Comparison of ENCODE assay signal across 2 cellular contexts in the genomic region with DNA sequence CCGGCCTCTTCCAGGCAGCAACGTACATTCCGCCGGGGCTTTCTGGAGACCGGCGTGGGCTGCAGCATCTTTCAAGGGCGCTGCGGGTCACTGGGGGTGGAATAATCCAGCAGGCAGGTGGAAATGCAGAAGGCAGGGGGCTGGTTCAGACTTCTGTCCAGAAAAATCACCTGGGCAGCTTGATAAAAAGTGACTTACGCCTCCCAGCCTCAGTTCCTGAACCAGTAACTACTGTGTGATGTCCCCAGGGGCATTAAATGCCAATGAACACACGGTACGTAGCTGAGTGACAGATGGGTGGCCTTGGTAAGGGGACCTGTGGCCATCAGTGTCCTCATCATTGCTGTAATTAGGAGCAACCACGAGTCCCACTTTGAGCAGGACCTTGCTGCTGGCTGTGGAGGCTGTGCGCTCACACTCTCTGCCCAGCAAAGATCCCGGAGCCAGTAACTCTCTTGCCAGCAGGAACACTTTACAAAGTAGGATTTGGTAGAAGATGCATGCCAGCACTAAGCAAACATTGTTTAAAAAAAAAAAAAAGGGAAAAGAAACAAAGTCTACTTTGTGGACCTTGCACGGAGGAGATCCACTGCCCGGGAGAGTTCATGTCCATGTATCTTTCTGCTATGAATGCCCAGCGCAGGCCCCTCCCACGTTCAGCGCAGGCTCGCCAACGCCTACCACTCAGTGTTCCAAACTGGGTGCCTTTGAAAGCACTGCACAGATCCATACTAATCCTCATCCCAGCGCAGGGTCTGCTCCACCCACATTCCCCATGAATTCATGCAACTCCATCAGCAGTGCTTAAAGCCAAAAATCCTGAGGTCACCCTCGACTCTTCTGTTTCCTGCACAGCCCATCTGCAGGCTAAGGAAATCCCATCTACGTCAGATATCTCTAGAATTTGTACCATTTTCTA.
TF ChIP-seq lines count a peak whose summit lies in the region.

No MANE protein-coding gene starts in this region.

TF ChIP-seq in GM23338, 12 proteins besides CTCF, POLR2A, EP300 and RAD21 (continued from another document and continues in another):
- TF ChIP-seq, protein P1, sequence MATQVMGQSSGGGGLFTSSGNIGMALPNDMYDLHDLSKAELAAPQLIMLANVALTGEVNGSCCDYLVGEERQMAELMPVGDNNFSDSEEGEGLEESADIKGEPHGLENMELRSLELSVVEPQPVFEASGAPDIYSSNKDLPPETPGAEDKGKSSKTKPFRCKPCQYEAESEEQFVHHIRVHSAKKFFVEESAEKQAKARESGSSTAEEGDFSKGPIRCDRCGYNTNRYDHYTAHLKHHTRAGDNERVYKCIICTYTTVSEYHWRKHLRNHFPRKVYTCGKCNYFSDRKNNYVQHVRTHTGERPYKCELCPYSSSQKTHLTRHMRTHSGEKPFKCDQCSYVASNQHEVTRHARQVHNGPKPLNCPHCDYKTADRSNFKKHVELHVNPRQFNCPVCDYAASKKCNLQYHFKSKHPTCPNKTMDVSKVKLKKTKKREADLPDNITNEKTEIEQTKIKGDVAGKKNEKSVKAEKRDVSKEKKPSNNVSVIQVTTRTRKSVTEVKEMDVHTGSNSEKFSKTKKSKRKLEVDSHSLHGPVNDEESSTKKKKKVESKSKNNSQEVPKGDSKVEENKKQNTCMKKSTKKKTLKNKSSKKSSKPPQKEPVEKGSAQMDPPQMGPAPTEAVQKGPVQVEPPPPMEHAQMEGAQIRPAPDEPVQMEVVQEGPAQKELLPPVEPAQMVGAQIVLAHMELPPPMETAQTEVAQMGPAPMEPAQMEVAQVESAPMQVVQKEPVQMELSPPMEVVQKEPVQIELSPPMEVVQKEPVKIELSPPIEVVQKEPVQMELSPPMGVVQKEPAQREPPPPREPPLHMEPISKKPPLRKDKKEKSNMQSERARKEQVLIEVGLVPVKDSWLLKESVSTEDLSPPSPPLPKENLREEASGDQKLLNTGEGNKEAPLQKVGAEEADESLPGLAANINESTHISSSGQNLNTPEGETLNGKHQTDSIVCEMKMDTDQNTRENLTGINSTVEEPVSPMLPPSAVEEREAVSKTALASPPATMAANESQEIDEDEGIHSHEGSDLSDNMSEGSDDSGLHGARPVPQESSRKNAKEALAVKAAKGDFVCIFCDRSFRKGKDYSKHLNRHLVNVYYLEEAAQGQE (IDR thresholded peaks at IDR 0.05; ENCODE audit: unreplicated experiment): no peak
- TF ChIP-seq POLR2AphosphoS5 (IDR thresholded peaks at IDR 0.05; ENCODE audit: low read depth): no peak
- TF ChIP-seq CREB1 (CRISPR knock-in tag; IDR thresholded peaks at IDR 0.05; ENCODE audit: low read depth): no peak
- TF ChIP-seq, protein P2, sequence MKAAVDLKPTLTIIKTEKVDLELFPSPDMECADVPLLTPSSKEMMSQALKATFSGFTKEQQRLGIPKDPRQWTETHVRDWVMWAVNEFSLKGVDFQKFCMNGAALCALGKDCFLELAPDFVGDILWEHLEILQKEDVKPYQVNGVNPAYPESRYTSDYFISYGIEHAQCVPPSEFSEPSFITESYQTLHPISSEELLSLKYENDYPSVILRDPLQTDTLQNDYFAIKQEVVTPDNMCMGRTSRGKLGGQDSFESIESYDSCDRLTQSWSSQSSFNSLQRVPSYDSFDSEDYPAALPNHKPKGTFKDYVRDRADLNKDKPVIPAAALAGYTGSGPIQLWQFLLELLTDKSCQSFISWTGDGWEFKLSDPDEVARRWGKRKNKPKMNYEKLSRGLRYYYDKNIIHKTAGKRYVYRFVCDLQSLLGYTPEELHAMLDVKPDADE (IDR thresholded peaks at IDR 0.05): no peak
- no peak for TF ChIP-seq NANOG (IDR thresholded peaks at IDR 0.05; ENCODE audit: borderline replicate concordance)
- TF ChIP-seq, protein P3, sequence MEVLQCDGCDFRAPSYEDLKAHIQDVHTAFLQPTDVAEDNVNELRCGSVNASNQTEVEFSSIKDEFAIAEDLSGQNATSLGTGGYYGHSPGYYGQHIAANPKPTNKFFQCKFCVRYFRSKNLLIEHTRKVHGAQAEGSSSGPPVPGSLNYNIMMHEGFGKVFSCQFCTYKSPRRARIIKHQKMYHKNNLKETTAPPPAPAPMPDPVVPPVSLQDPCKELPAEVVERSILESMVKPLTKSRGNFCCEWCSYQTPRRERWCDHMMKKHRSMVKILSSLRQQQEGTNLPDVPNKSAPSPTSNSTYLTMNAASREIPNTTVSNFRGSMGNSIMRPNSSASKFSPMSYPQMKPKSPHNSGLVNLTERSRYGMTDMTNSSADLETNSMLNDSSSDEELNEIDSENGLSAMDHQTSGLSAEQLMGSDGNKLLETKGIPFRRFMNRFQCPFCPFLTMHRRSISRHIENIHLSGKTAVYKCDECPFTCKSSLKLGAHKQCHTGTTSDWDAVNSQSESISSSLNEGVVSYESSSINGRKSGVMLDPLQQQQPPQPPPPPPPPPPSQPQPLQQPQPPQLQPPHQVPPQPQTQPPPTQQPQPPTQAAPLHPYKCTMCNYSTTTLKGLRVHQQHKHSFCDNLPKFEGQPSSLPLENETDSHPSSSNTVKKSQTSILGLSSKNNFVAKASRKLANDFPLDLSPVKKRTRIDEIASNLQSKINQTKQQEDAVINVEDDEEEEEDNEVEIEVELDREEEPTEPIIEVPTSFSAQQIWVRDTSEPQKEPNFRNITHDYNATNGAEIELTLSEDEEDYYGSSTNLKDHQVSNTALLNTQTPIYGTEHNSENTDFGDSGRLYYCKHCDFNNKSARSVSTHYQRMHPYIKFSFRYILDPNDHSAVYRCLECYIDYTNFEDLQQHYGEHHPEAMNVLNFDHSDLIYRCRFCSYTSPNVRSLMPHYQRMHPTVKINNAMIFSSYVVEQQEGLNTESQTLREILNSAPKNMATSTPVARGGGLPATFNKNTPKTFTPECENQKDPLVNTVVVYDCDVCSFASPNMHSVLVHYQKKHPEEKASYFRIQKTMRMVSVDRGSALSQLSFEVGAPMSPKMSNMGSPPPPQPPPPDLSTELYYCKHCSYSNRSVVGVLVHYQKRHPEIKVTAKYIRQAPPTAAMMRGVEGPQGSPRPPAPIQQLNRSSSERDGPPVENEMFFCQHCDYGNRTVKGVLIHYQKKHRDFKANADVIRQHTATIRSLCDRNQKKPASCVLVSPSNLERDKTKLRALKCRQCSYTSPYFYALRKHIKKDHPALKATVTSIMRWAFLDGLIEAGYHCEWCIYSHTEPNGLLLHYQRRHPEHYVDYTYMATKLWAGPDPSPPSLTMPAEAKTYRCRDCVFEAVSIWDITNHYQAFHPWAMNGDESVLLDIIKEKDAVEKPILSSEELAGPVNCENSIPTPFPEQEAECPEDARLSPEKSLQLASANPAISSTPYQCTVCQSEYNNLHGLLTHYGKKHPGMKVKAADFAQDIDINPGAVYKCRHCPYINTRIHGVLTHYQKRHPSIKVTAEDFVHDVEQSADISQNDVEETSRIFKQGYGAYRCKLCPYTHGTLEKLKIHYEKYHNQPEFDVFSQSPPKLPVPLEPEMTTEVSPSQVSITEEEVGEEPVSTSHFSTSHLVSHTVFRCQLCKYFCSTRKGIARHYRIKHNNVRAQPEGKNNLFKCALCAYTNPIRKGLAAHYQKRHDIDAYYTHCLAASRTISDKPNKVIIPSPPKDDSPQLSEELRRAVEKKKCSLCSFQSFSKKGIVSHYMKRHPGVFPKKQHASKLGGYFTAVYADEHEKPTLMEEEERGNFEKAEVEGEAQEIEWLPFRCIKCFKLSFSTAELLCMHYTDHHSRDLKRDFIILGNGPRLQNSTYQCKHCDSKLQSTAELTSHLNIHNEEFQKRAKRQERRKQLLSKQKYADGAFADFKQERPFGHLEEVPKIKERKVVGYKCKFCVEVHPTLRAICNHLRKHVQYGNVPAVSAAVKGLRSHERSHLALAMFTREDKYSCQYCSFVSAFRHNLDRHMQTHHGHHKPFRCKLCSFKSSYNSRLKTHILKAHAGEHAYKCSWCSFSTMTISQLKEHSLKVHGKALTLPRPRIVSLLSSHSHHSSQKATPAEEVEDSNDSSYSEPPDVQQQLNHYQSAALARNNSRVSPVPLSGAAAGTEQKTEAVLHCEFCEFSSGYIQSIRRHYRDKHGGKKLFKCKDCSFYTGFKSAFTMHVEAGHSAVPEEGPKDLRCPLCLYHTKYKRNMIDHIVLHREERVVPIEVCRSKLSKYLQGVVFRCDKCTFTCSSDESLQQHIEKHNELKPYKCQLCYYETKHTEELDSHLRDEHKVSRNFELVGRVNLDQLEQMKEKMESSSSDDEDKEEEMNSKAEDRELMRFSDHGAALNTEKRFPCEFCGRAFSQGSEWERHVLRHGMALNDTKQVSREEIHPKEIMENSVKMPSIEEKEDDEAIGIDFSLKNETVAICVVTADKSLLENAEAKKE (CRISPR knock-in tag; IDR thresholded peaks at IDR 0.05): no peak

TF ChIP-seq in HepG2, 621 proteins besides CTCF, POLR2A, EP300 and RAD21 (continued from another document and continues in another):
- no peak for TF ChIP-seq BATF2 (CRISPR knock-in tag; IDR thresholded peaks at IDR 0.05)
- peak; percentile 71; the same call in 1 of the 2 replicates for TF ChIP-seq MTA1 (CRISPR knock-in tag; IDR thresholded peaks at IDR 0.05; ENCODE audit: borderline replicate concordance)
- TF ChIP-seq ZNF20 (CRISPR knock-in tag; IDR thresholded peaks at IDR 0.05): no peak
- TF ChIP-seq, protein P4, sequence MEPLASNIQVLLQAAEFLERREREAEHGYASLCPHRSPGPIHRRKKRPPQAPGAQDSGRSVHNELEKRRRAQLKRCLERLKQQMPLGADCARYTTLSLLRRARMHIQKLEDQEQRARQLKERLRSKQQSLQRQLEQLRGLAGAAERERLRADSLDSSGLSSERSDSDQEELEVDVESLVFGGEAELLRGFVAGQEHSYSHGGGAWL (CRISPR knock-in tag; IDR thresholded peaks at IDR 0.05): no peak
- peak; percentile 28; the same call in 1 of the 2 replicates for TF ChIP-seq ZBTB38 (CRISPR knock-in tag; IDR thresholded peaks at IDR 0.05)
- TF ChIP-seq ERF (CRISPR knock-in tag; IDR thresholded peaks at IDR 0.05): 0 out of 2 replicates have a peak, but pooled peaks have one; percentile 40
- TF ChIP-seq ZFAT (CRISPR knock-in tag; conservative IDR thresholded peaks at IDR 0.05): no peak
- no peak for TF ChIP-seq ZNF530 (CRISPR knock-in tag; IDR thresholded peaks at IDR 0.05; ENCODE audit: low read depth)
- TF ChIP-seq KLF15 (CRISPR knock-in tag; IDR thresholded peaks at IDR 0.05; ENCODE audit: borderline replicate concordance): no peak
- TF ChIP-seq ZNF672 (CRISPR knock-in tag; IDR thresholded peaks at IDR 0.05): no peak
- peak; percentile 54 for TF ChIP-seq HDAC2 (CRISPR knock-in tag; IDR thresholded peaks at IDR 0.05)
- TF ChIP-seq ZNF12 (CRISPR knock-in tag; IDR thresholded peaks at IDR 0.05): 0 out of 2 replicates have a peak, but pooled peaks have one; percentile 55
- TF ChIP-seq ZNF460 (CRISPR knock-in tag; IDR thresholded peaks at IDR 0.05; ENCODE audit: borderline replicate concordance): no peak
- no peak for TF ChIP-seq ZNF30 (CRISPR knock-in tag; IDR thresholded peaks at IDR 0.05)
- TF ChIP-seq, protein P5, sequence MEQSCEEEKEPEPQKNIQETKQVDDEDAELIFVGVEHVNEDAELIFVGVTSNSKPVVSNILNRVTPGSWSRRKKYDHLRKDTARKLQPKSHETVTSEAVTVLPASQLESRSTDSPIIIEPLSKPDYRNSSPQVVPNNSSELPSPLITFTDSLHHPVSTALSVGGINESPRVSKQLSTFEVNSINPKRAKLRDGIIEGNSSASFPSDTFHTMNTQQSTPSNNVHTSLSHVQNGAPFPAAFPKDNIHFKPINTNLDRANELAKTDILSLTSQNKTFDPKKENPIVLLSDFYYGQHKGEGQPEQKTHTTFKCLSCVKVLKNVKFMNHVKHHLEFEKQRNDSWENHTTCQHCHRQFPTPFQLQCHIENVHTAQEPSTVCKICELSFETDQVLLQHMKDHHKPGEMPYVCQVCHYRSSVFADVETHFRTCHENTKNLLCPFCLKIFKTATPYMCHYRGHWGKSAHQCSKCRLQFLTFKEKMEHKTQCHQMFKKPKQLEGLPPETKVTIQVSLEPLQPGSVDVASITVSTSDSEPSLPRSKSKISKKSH (CRISPR knock-in tag; IDR thresholded peaks at IDR 0.05; ENCODE audit: borderline replicate concordance): peak; percentile 63; the same call in 1 of the 2 replicates
- peak; percentile 88 for TF ChIP-seq XRCC5 (optimal IDR thresholded peaks at IDR 0.05; ENCODE audit: low read length)
- TF ChIP-seq SALL1 (CRISPR knock-in tag; IDR thresholded peaks at IDR 0.05): peak; percentile 59; the same call in 1 of the 2 replicates
- TF ChIP-seq FOXK2 (IDR thresholded peaks at IDR 0.05): 0 out of 2 replicates have a peak, but pooled peaks have one; percentile 13
- no peak for TF ChIP-seq THYN1 (CRISPR knock-in tag; IDR thresholded peaks at IDR 0.05; ENCODE audit: borderline replicate concordance, low read depth)
- TF ChIP-seq ZNF326 (CRISPR knock-in tag; IDR thresholded peaks at IDR 0.05; ENCODE audit: borderline replicate concordance): no peak
- no peak for TF ChIP-seq MNT (IDR thresholded peaks at IDR 0.05)
- TF ChIP-seq FOXJ3 (CRISPR knock-in tag; IDR thresholded peaks at IDR 0.05; ENCODE audit: borderline replicate concordance): peak; percentile 59; the same call in 1 of the 2 replicates
- TF ChIP-seq TBX2 (CRISPR knock-in tag; IDR thresholded peaks at IDR 0.05; ENCODE audit: borderline replicate concordance): 0 out of 2 replicates have a peak, but pooled peaks have one; percentile 30
- TF ChIP-seq SOX13 (IDR thresholded peaks at IDR 0.05): no peak
- TF ChIP-seq SOX13 (CRISPR knock-in tag; conservative IDR thresholded peaks at IDR 0.05 in 1 of 2, IDR thresholded peaks at IDR 0.05 in 1 of 2): peak in 1 of 2 experiments; percentile 52; a peak in 2 of 4 replicates
- no peak for TF ChIP-seq ZNF569 (CRISPR knock-in tag; IDR thresholded peaks at IDR 0.05; ENCODE audit: borderline replicate concordance)
- peak; percentile 17; the same call in 1 of the 2 replicates for TF ChIP-seq EHMT2 (IDR thresholded peaks at IDR 0.05; ENCODE audit: borderline replicate concordance, low read depth, low read length)
- TF ChIP-seq CBX5 (CRISPR knock-in tag; IDR thresholded peaks at IDR 0.05; ENCODE audit: borderline replicate concordance): 0 out of 2 replicates have a peak, but pooled peaks have one; percentile 7
- TF ChIP-seq NFYB (CRISPR knock-in tag; IDR thresholded peaks at IDR 0.05): no peak
